In genomic region chr15:71743861-71744382, GRCh38 we compare ENCODE assay signal across 8 cellular contexts.
A peak's percentile ranks its signal among the peaks of the same experiment; 100 is the strongest.
DNase-seq lines count a peak whose midpoint lies in the region; ATAC-seq and TF ChIP-seq lines count a peak whose summit lies in the region.

No MANE protein-coding gene starts in this region.

- CTCF ChIA-PET in AG04449 (lab: Yijun Ruan, JAX), result interaction anchor here (0.6 to 9.8 kb wide), 53 partner anchors 9 to 786 kb away, joined by 3 to 244 read pairs (median 5); no protein-coding TSS in a partner anchor

- H3K27ac Mint-ChIP-seq in neural crest cell (ENCODE audit: unreplicated experiment), result no peak overlapping the region

- no peaks in the 10 kb centered on the region for H3K4me1 Mint-ChIP-seq in neural crest cell

- H3K4me1 ChIP-seq in esophagus squamous epithelium (peaks cover 0 to 14% (median 0%) of the 10 kb centered on the region in 3 donors), upper lobe of right lung (peaks cover 3% of the 10 kb centered on the region)

- H3K4me3 Mint-ChIP-seq in neural crest cell, result no peak overlapping the region

- H3K9me3 ChIP-seq in esophagus squamous epithelium (no peaks in the 10 kb centered on the region), upper lobe of right lung (no peaks in the 10 kb centered on the region)

- peak; percentile 59 for ATAC-seq in upper lobe of right lung
- ATAC-seq in HG02763 (IDR thresholded peaks at IDR 0.05; ENCODE audit: unreplicated experiment), result no peak

- intact Hi-C loops in esophagus squamous epithelium (cut with DNase I) (no loop called here), upper lobe of right lung (cut with DNase I) (loop anchor here (10.0 kb wide), 1 partner anchor 411 kb away; no protein-coding TSS in a partner anchor)

- no peak overlapping the region for H3K4me3 ChIP-seq in AG04449 (ENCODE audit: low read depth, low read length)
- H3K4me3 ChIP-seq in esophagus squamous epithelium, result no peak overlapping the region
- no peak overlapping the region for H3K4me3 ChIP-seq in upper lobe of right lung

- POLR2A ChIA-PET in AG04449 (lab: Yijun Ruan, JAX), result interaction anchor here (1.0 kb wide), 1 partner anchor 56 kb away, joined by 3 read pairs; no protein-coding TSS in a partner anchor

- no peak for DNase-seq in AG04449 (ENCODE audit: low read depth, low spot score)
- DNase-seq in GM13977 (ENCODE audit: low spot score), result peak; percentile 70
- peak; percentile 35 for DNase-seq in NCI-H774 (lab: John Stamatoyannopoulos, UW)
- peak; percentile 75 for DNase-seq in activated CD8-positive, alpha-beta memory T cell treated with anti-CD3 and anti-CD28 coated beads, Interleukin-2, amount 50 U/mL, for 48 hours
- no peak for DNase-seq in esophagus squamous epithelium (lab: John Stamatoyannopoulos, UW)
- DNase-seq in neural crest cell (ENCODE audit: low read depth, low spot score), result peak; percentile 67
- DNase-seq in upper lobe of right lung, result no peak

- peaks cover 0 to 87% (median 15%) of the 10 kb centered on the region in 3 donors for H3K36me3 ChIP-seq in esophagus squamous epithelium
- no peaks in the 10 kb centered on the region for H3K36me3 ChIP-seq in upper lobe of right lung

- no peaks in the 10 kb centered on the region for H3K27me3 ChIP-seq in esophagus squamous epithelium
- H3K27me3 ChIP-seq in upper lobe of right lung, result no peaks in the 10 kb centered on the region

- in situ Hi-C loops in GM13977 (cut with MboI; ENCODE audit: low pct_unique_long_range_greater_than_20kb, low sequenced_read_pairs, unreplicated experiment), result no loop called here

- 18% methylated on average over 6 of the region's 6 CpGs for WGBS in esophagus squamous epithelium, 2 donors

- H3K27me3 Mint-ChIP-seq in neural crest cell (ENCODE audit: low read depth), result no peaks in the 10 kb centered on the region

- H3K36me3 Mint-ChIP-seq in neural crest cell (ENCODE audit: low read depth), result no peaks in the 10 kb centered on the region

- TF ChIP-seq POLR2A in esophagus squamous epithelium (IDR thresholded peaks at IDR 0.05), result no peak

- TF ChIP-seq CTCF in AG04449 (IDR thresholded peaks at IDR 0.05; ENCODE audit: insufficient read depth, low read length, missing control alignments), result peak; percentile 48
- peak; percentile 69 for TF ChIP-seq CTCF in GM13977 (IDR thresholded peaks at IDR 0.05; ENCODE audit: extremely low read depth, insufficient read depth, missing control alignments)
- peak in 5 of 6 experiments; percentile 65 to 80 (median 67) for TF ChIP-seq CTCF in esophagus squamous epithelium (IDR thresholded peaks at IDR 0.05)
- peak; percentile 82 for TF ChIP-seq CTCF in neural crest cell (conservative IDR thresholded peaks at IDR 0.05)
- TF ChIP-seq CTCF in upper lobe of right lung (IDR thresholded peaks at IDR 0.05), result peak; percentile 79

- no peaks in the 10 kb centered on the region for H3K9me3 Mint-ChIP-seq in neural crest cell

- H3K27ac ChIP-seq in esophagus squamous epithelium (peak overlapping the region in 1 of 4 donors; percentile 30), upper lobe of right lung (no peak overlapping the region)

Comparison
In these comparisons a context has a peak if more than half of its experiments do, and no peak if none do; other contexts are left out.
1. DNase-seq: peak in GM13977 (single experiment), NCI-H774 (single experiment), activated CD8-positive, alpha-beta memory T cell treated with anti-CD3 and anti-CD28 coated beads, Interleukin-2, amount 50 U/mL, for 48 hours (single experiment) and neural crest cell (single experiment); none in AG04449 (single experiment), esophagus squamous epithelium (single experiment) and upper lobe of right lung (single experiment).
2. Peak in every context shown above with its lines, with median percentiles within 50 percentile points of each other: CTCF ChIP-seq.